13 cellular contexts compared by ENCODE assay signal in the genomic region with DNA sequence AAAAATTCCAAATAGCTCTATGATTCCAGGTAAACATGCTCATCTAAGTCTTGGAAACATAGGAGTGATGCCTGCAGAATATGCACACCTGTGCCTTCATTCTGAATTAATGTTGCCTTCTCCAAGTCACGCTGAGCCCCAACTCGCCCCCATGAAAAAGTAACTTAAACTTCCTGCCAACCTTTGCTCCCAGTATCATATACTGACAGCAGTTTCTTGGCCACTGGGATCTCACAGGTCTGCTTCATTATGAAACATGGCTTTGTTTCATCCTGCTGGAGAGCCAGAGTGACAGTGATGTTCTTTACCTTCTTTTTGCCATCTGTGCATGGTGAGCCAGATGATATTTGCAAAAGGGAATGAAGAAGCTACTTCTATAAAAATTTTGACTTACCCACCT. TPM values are rescaled to one million over a fixed set of nuclear protein-coding genes. Genes with fewer than 3 reads are reported as not detected.
A peak's percentile ranks its signal among the peaks of the same experiment; 100 is the strongest.
DNase-seq lines count a peak whose midpoint lies in the region; ATAC-seq and TF ChIP-seq lines count a peak whose summit lies in the region.
"Had no signal": no experiment of that assay in that cellular context is flagged by ENCODE, and none has a peak within 500 bp of the region (broad histone marks: within the 10 kb centered on the region; RNA-seq: fewer than 3 reads in every experiment).

No MANE protein-coding gene starts in this region.

- H3K4me2 ChIP-seq in KMS-11 (peak overlapping the region; percentile 6; the same call in 1 of the 2 replicates), trophoblast cell (ENCODE audit: low read length) (no peak overlapping the region)

- H3K18ac ChIP-seq in trophoblast cell (ENCODE audit: low read length) = no peak overlapping the region

- H3K4me1 Mint-ChIP-seq in type B pancreatic cell (ENCODE audit: unreplicated experiment) = peaks cover 27% of the 10 kb centered on the region
- H3K4me1 Mint-ChIP-seq: CD4-positive, alpha-beta memory T cell had no signal

- DNase-seq in breast epithelium (ENCODE audit: low spot score in 2 of 2) (no peak), right lobe of liver (no peak), type B pancreatic cell (ENCODE audit: extremely low spot score, unreplicated experiment) (no peak), NCI-H226 (no peak), trophoblast cell (no peak), OCI-M1 (lab: John Stamatoyannopoulos, UW) (no peak)
- DNase-seq: activated CD4-positive, alpha-beta T cell treated with anti-CD3 and anti-CD28 coated beads, Interleukin-2, amount 50 U/mL, for 1 hour; activated T-cell treated with anti-CD3 and anti-CD28 coated beads, Interleukin-2, amount 50 U/mL, for 48 hours; amygdala; CD4-positive, alpha-beta memory T cell; NCI-H2029 treated with DMSO at 0.1 percent for 48 hours; SHP77 treated with DMSO at 0.1 percent for 48 hours had no signal

- no peaks in the 10 kb centered on the region for H3K36me3 Mint-ChIP-seq in type B pancreatic cell
- H3K36me3 Mint-ChIP-seq: CD4-positive, alpha-beta memory T cell had no signal

- H3K36me3 ChIP-seq in KMS-11 (ENCODE audit: insufficient read depth) (no peaks in the 10 kb centered on the region), breast epithelium (no peaks in the 10 kb centered on the region), right lobe of liver (no peaks in the 10 kb centered on the region), trophoblast cell (ENCODE audit: control insufficient read depth in 1 of 2, insufficient read depth in 2 of 2, low read length in 2 of 2) (peaks cover 0 to 2% of the 10 kb centered on the region in 2 experiments)

- H3K4me1 ChIP-seq in KMS-11 (ENCODE audit: low read depth, poor library complexity, severe bottlenecking) = peaks cover 23% of the 10 kb centered on the region
- H3K4me1 ChIP-seq in breast epithelium = no peaks in the 10 kb centered on the region
- H3K4me1 ChIP-seq in right lobe of liver = peaks cover 0 to 26% (median 6%) of the 10 kb centered on the region in 4 donors
- peaks cover 5 to 16% of the 10 kb centered on the region in 2 experiments for H3K4me1 ChIP-seq in trophoblast cell (ENCODE audit: control insufficient read depth in 1 of 2, insufficient read depth in 2 of 2, low read length in 2 of 2)

- 0 out of 2 replicates have a peak overlapping the region, but pooled peaks have one; percentile 12 for H3K27ac ChIP-seq in KMS-11
- peak overlapping the region; percentile 68 to 70 for H3K27ac ChIP-seq in breast epithelium
- peak overlapping the region; percentile 71 to 88 (median 73) for H3K27ac ChIP-seq in right lobe of liver
- H3K27ac ChIP-seq in trophoblast cell (ENCODE audit: low read depth, low read length) = no peak overlapping the region

- no peak overlapping the region for H2BK120ac ChIP-seq in trophoblast cell (ENCODE audit: insufficient read depth, low read length, poor library complexity)

- H3K27me3 ChIP-seq in KMS-11 (ENCODE audit: insufficient read depth, low read depth) (no peaks in the 10 kb centered on the region), breast epithelium (no peaks in the 10 kb centered on the region), right lobe of liver (no peaks in the 10 kb centered on the region), trophoblast cell (ENCODE audit: insufficient read depth, low read length) (no peaks in the 10 kb centered on the region)

- H3K9me3 Mint-ChIP-seq in type B pancreatic cell = peaks cover 17% of the 10 kb centered on the region

- H2BK5ac ChIP-seq in trophoblast cell (ENCODE audit: low read depth, low read length, poor library complexity) = no peak overlapping the region

- H4K8ac ChIP-seq in trophoblast cell (ENCODE audit: low read depth, low read length) = no peak overlapping the region

- H3K79me1 ChIP-seq in trophoblast cell (ENCODE audit: low read length) = no peaks in the 10 kb centered on the region

- no peak overlapping the region for H4K12ac ChIP-seq in trophoblast cell (ENCODE audit: low read depth, low read length)

- no peaks in the 10 kb centered on the region for H4K20me1 ChIP-seq in KMS-11 (ENCODE audit: insufficient read depth)

- H3K79me2 ChIP-seq in KMS-11 (ENCODE audit: insufficient read depth, low read depth) (no peaks in the 10 kb centered on the region), trophoblast cell (ENCODE audit: control insufficient read depth, insufficient read depth, low read length, poor library complexity) (no peaks in the 10 kb centered on the region)

- no peak overlapping the region for H3K14ac ChIP-seq in trophoblast cell (ENCODE audit: low read length)

- intact Hi-C loops in breast epithelium (cut with DNase I; ENCODE audit: low total_unique reads) (no loop called here), right lobe of liver (cut with DNase I) (no loop called here)

- no peaks in the 10 kb centered on the region for H3K27me3 Mint-ChIP-seq in type B pancreatic cell

- no peak for TF ChIP-seq CTCF in KMS-11 (conservative IDR thresholded peaks at IDR 0.05; ENCODE audit: low read depth, low read length)
- TF ChIP-seq CTCF in breast epithelium (IDR thresholded peaks at IDR 0.05) = no peak
- no peak for TF ChIP-seq CTCF in right lobe of liver (IDR thresholded peaks at IDR 0.05)
- no peak for TF ChIP-seq CTCF in type B pancreatic cell (conservative IDR thresholded peaks at IDR 0.05)

- H2BK12ac ChIP-seq in trophoblast cell (ENCODE audit: low read length) = no peak overlapping the region

- H3K23ac ChIP-seq in trophoblast cell (ENCODE audit: low read length) = no peak overlapping the region

- H3K27ac Mint-ChIP-seq in type B pancreatic cell = peak overlapping the region; percentile 66

- WGBS in right lobe of liver (ENCODE audit: insufficient coverage, low coverage, low lambda C conversion rate, missing lambda C conversion rate) = 78% methylated on average over 2 of the region's 2 CpGs
- WGBS in trophoblast cell (ENCODE audit: extremely low coverage, insufficient coverage, insufficient read length) = no CpG with 5 or more reads among the region's 2 CpGs

- ATAC-seq in right lobe of liver = peak in 1 of 4 donors; percentile 8

- no peak overlapping the region for H3K4ac ChIP-seq in trophoblast cell (ENCODE audit: low read depth, low read length)

- H4K91ac ChIP-seq in trophoblast cell (ENCODE audit: low read depth, low read length) = no peak overlapping the region

- H3K9me3 ChIP-seq in breast epithelium = no peaks in the 10 kb centered on the region
- H3K9me3 ChIP-seq in right lobe of liver = no peaks in the 10 kb centered on the region
- no peaks in the 10 kb centered on the region for H3K9me3 ChIP-seq in trophoblast cell (ENCODE audit: insufficient read depth, low read depth, low read length)

- H2AK5ac ChIP-seq in trophoblast cell (ENCODE audit: low read length) = no peak overlapping the region

- no peak overlapping the region for H3K4me3 Mint-ChIP-seq in type B pancreatic cell
- H3K4me3 Mint-ChIP-seq: CD4-positive, alpha-beta memory T cell had no signal

- no peak overlapping the region for H3K4me3 ChIP-seq in KMS-11 (IDR thresholded peaks at IDR 0.05; ENCODE audit: insufficient read depth, low read depth, low read length)
- H3K4me3 ChIP-seq in breast epithelium = no peak overlapping the region
- H3K4me3 ChIP-seq in right lobe of liver = no peak overlapping the region
- H3K4me3 ChIP-seq in trophoblast cell (ENCODE audit: low read depth, low read length) = no peak overlapping the region

- H3K9ac ChIP-seq in KMS-11 (no peak overlapping the region), trophoblast cell (ENCODE audit: low read length) (no peak overlapping the region)

- H2AFZ ChIP-seq in KMS-11 (ENCODE audit: low read depth) = no peak overlapping the region
- H2AFZ ChIP-seq in trophoblast cell (ENCODE audit: insufficient read depth, low read length, poor library complexity) = no peak overlapping the region

- no peak for TF ChIP-seq POLR2A in breast epithelium (IDR thresholded peaks at IDR 0.05)
- TF ChIP-seq POLR2A in right lobe of liver (IDR thresholded peaks at IDR 0.05) = no peak

RNA-seq across cellular contexts. Expression of a gene that starts 34.9 kb away (rescaled TPM):
- total RNA-seq in breast epithelium (100 to 1,000 TPM in 2 of 3 donors, 10 to 100 TPM in 1; 89.0 to 216 (median 131) TPM), right lobe of liver (10 to 100 TPM; 38.8 to 76.5 (median 50.6) TPM), type B pancreatic cell (ENCODE audit: low replicate concordance) (77.7 and 143 TPM in 2 replicates)
- polyA plus RNA-seq in trophoblast cell (2013) = 12.7 and 12.9 TPM in 2 replicates
